ENCODE assay signal across 8 cellular contexts in the genomic region with DNA sequence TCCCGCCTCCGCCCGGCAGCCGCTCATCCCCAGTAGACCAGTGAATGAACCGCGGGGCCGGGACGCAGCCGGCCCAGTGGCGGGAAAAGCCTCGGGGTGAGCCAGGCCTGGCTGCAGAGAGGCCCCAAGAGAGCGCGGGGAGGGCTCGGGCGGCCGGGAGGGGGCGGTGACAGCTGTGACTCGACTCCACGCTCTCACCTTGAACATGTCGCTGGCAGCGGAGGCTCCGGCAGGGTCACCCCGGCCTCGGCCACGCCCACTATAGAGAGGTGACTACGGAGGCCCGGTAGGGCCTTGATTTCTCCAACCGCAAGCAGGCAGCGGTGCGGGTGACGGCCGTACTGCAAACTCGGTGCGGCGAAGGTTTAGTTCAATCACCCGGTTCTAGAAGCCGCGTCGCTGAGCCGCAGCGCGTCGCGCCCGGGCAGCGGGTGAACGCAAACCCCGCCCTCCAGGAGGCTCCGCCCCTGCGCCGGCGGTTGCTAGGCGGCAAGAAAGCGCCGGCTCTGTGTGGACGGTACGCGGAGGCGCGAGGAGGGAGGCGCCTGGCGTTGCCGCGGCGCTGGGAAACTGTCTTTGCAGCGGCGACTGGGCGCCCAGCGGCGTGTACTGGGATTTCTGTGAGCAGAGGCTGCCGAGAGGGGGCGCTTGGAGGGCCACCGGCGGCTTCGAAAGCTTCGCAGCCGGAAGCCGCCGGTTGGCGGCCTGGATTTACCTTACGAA. TPM values are rescaled to one million over a fixed set of nuclear protein-coding genes. Genes with fewer than 3 reads are reported as not detected.
DNase-seq lines count a peak whose midpoint lies in the region; ATAC-seq and TF ChIP-seq lines count a peak whose summit lies in the region.

A gene (minus strand): TSS at position 443 of the 723 bp plus-strand sequence. CDS start 236 bp downstream, at position 207.
A gene with protein sequence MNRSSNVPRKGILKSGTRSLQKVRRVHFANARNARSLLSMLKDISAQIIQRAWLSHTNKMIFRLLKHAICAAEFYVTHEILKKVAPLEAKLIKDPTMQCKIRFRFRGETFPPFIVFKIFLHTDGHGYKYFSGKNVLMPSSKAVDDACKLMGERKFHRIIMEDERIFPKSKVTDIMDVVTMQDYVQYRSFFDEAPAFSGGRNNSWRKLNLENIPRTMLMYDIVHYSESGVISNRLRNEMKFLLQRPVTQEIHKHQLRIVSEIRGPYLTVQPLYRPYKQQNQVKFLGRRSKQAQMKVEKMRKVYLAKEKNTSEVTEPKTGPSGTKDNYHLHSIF (plus strand): TSS at position 511 of the 723 bp plus-strand sequence. CDS start 2,297 bp downstream, outside the sequence.

- peak; percentile 96 for ATAC-seq in HG03439 (IDR thresholded peaks at IDR 0.05; ENCODE audit: unreplicated experiment)
- ATAC-seq in activated CD4-positive, alpha-beta T cell treated with anti-CD3 and anti-CD28 coated beads for 36 hours: peak; percentile 94

- H3K4me3 ChIP-seq in BJ (ENCODE audit: low read depth, low read length) (peak within 1 kb of the TSS; percentile 59), choroid plexus epithelial cell (ENCODE audit: low read depth, low read length) (peak within 1 kb of the TSS; percentile 71)

- peak within 1 kb of the TSS; percentile 83 for H3K27ac Mint-ChIP-seq in activated CD4-positive, alpha-beta T cell treated with anti-CD3 and anti-CD28 coated beads for 36 hours

- peak within 1 kb of the TSS; percentile 75 for H3K4me3 Mint-ChIP-seq in activated CD4-positive, alpha-beta T cell treated with anti-CD3 and anti-CD28 coated beads for 36 hours

- H3K27me3 Mint-ChIP-seq in activated CD4-positive, alpha-beta T cell treated with anti-CD3 and anti-CD28 coated beads for 36 hours: no peaks in the 10 kb centered on the region

- H3K27me3 ChIP-seq in BJ (ENCODE audit: control insufficient read depth, insufficient read depth, low read length): no peaks in the 10 kb centered on the region

- H3K36me3 ChIP-seq in BJ (ENCODE audit: control insufficient read depth, insufficient read depth, low read length): no peaks in the 10 kb centered on the region

- H3K9me3 Mint-ChIP-seq in activated CD4-positive, alpha-beta T cell treated with anti-CD3 and anti-CD28 coated beads for 36 hours (ENCODE audit: low read depth): no peaks in the 10 kb centered on the region

- TF ChIP-seq CTCF in BJ (IDR thresholded peaks at IDR 0.05; ENCODE audit: insufficient read depth, low read depth, low read length): peak; percentile 74
- TF ChIP-seq CTCF in choroid plexus epithelial cell (conservative IDR thresholded peaks at IDR 0.05; ENCODE audit: low read depth, low read length): peak; percentile 78

- CTCF ChIA-PET in BJ (lab: Yijun Ruan, JAX): interaction anchor here (0.7 to 2.0 kb wide), 3 partner anchors 147 to 640 kb away, joined by 3 to 6 read pairs (median 3); a partner anchor contains a TSS
- CTCF ChIA-PET in activated CD4-positive, alpha-beta T cell treated with anti-CD3 and anti-CD28 coated beads for 36 hours (lab: Charles Lee): interaction anchor here (0.6 to 4.0 kb wide), 12 partner anchors 14 to 296 kb away, joined by 3 to 24 read pairs (median 3); a partner anchor contains a TSS

- intact Hi-C loops in activated CD4-positive, alpha-beta T cell treated with anti-CD3 and anti-CD28 coated beads for 36 hours (cut with DNase I, micrococcal nuclease): loop anchor here (1.0 to 10.0 kb wide), 16 partner anchors 45 to 1923 kb away; a partner anchor contains a TSS

- DNase-seq in BJ (ENCODE audit: low read depth) (no peak), GM19238 (ENCODE audit: insufficient read length, low spot score) (peak; percentile 71), NCI-H510A (lab: John Stamatoyannopoulos, UW) (peak; percentile 91), choroid plexus epithelial cell (ENCODE audit: low read depth) (peak; percentile 93), left kidney (ENCODE audit: low read depth, low spot score) (peak; percentile 96)
- peak; percentile 95 for DNase-seq in activated CD4-positive, alpha-beta T cell treated with anti-CD3 and anti-CD28 coated beads for 36 hours
- peak; percentile 85 for DNase-seq in stimulated activated CD4-positive, alpha-beta T cell treated with anti-CD3 and anti-CD28 coated beads, Interleukin-2, amount 100 ng/mL, for 4 hours (ENCODE audit: low read depth)

- H3K36me3 Mint-ChIP-seq in activated CD4-positive, alpha-beta T cell treated with anti-CD3 and anti-CD28 coated beads for 36 hours (ENCODE audit: low read depth): no peaks in the 10 kb centered on the region

- POLR2A ChIA-PET in BJ (lab: Charles Lee): no interaction called here
- POLR2A ChIA-PET in activated CD4-positive, alpha-beta T cell treated with anti-CD3 and anti-CD28 coated beads for 36 hours (lab: Charles Lee): interaction anchor here (1.1 to 1.7 kb wide), 2 partner anchors 125 to 146 kb away, joined by 4 to 9 read pairs; a partner anchor contains a TSS

- H3K4me1 Mint-ChIP-seq in activated CD4-positive, alpha-beta T cell treated with anti-CD3 and anti-CD28 coated beads for 36 hours: peaks cover 18% of the 10 kb centered on the region

RNA-seq across cellular contexts. Expression of the first gene that starts in this region (rescaled TPM):
- 6.6 and 10.0 TPM in 2 replicates for polyA plus RNA-seq in BJ (2011; rRNA removed)
- 1.00 and 1.6 TPM in 2 replicates for polyA minus RNA-seq in BJ (2011; rRNA and poly(A)+ RNA removed)
- total RNA-seq in activated CD4-positive, alpha-beta T cell treated with anti-CD3 and anti-CD28 coated beads for 36 hours: 10 to 100 TPM; 30.2 to 37.2 TPM

RNA-seq across cellular contexts. Expression of the second gene that starts in this region (rescaled TPM):
- not detected in 2 replicates for polyA plus RNA-seq in BJ (2011; rRNA removed)
- not detected in 2 replicates for polyA minus RNA-seq in BJ (2011; rRNA and poly(A)+ RNA removed)
- total RNA-seq in activated CD4-positive, alpha-beta T cell treated with anti-CD3 and anti-CD28 coated beads for 36 hours: under 1 TPM in 1 of 2 experiments, not detected in 1; 0.14 TPM
